ENCODE assay signal across 1 cellular context in genomic region chr17:74923538-74924249, GRCh38.
TF ChIP-seq lines count a peak whose summit lies in the region.

No MANE protein-coding gene starts in this region.

TF ChIP-seq in GM23338, 12 proteins besides CTCF, POLR2A, EP300 and RAD21 (continued from another document):
- TF ChIP-seq ZNF462 (CRISPR knock-in tag; IDR thresholded peaks at IDR 0.05) (no peak), ZNF114 (CRISPR knock-in tag; IDR thresholded peaks at IDR 0.05) (no peak), ZNF331 (CRISPR knock-in tag; IDR thresholded peaks at IDR 0.05; ENCODE audit: low read depth) (no peak), CREB1 (CRISPR knock-in tag; IDR thresholded peaks at IDR 0.05; ENCODE audit: low read depth) (no peak), NANOG (IDR thresholded peaks at IDR 0.05; ENCODE audit: borderline replicate concordance) (no peak), STAT1 (IDR thresholded peaks at IDR 0.05; ENCODE audit: unreplicated experiment) (no peak), EZH2phosphoT487 (IDR thresholded peaks at IDR 0.05; ENCODE audit: unreplicated experiment) (no peak), POLR2AphosphoS5 (IDR thresholded peaks at IDR 0.05; ENCODE audit: low read depth) (no peak), EZH2 (IDR thresholded peaks at IDR 0.05; ENCODE audit: low read depth, unreplicated experiment) (no peak), REST (IDR thresholded peaks at IDR 0.05; ENCODE audit: unreplicated experiment) (no peak)
- TF ChIP-seq, protein P1, sequence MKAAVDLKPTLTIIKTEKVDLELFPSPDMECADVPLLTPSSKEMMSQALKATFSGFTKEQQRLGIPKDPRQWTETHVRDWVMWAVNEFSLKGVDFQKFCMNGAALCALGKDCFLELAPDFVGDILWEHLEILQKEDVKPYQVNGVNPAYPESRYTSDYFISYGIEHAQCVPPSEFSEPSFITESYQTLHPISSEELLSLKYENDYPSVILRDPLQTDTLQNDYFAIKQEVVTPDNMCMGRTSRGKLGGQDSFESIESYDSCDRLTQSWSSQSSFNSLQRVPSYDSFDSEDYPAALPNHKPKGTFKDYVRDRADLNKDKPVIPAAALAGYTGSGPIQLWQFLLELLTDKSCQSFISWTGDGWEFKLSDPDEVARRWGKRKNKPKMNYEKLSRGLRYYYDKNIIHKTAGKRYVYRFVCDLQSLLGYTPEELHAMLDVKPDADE (IDR thresholded peaks at IDR 0.05) = no peak
